Comparison of ENCODE assay signal across 8 cellular contexts in the genomic region with DNA sequence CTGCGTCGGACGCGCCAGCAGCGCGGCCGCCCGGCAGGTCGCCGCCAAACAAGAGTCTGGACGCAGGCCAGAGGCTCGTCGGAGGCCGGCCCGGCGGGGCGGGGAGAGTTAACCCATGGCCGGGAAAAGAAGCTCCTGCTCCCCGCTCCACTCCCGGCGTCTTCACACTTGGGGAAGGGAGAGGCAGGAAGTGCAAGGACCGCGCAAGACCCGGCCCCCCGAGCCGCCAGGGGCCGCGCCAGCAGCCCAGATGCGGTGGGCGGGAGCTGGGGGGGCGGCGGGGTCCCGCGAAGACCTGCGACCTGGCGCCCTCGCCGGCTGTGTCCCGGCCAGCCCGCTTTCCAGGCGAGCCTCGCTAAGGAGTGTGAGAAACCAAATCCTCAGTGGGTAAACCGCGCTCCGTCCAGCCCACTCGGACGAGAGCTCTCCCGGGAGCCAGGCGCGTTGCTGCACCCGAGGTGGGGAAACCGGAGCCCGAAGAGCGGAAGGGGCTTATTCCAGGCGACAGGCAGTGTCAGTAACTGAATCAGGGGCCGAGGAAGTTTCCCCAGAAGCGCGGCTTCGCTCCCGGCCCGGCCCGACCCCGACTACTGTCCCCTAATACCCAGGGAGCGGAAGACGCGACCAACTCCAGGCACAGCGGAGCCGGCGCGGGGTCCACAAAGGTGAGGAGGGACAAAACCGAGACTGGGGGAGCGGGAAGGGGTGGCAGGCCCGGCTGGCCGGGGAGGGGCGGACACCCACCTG. TPM values are rescaled to one million over a fixed set of nuclear protein-coding genes. Genes with fewer than 3 reads are reported as not detected.
A peak's percentile ranks its signal among the peaks of the same experiment; 100 is the strongest.
DNase-seq lines count a peak whose midpoint lies in the region; ATAC-seq and TF ChIP-seq lines count a peak whose summit lies in the region.

No MANE protein-coding gene starts in this region.

- no peaks in the 10 kb centered on the region for H3K9me3 Mint-ChIP-seq in activated CD4-positive, alpha-beta memory T cell treated with anti-CD3 and anti-CD28 coated beads, Interleukin-2, amount 10 ng/mL, durations not matched to agents 7 days and 5 days
- H3K9me3 Mint-ChIP-seq in nephron = no peaks in the 10 kb centered on the region

- POLR2A ChIA-PET in activated CD4-positive, alpha-beta memory T cell treated with anti-CD3 and anti-CD28 coated beads, Interleukin-2, amount 10 ng/mL, durations not matched to agents 7 days and 5 days (lab: Charles Lee) = interaction anchor here (0.6 kb wide), 1 partner anchor 98 kb away, joined by 4 read pairs; no protein-coding TSS in a partner anchor

- H3K4me3 ChIP-seq in GM12864 (ENCODE audit: low read depth, low read length) (peak overlapping the region; percentile 53), fibroblast of the aortic adventitia (ENCODE audit: low read depth, low read length) (peak overlapping the region; percentile 70)

- H3K27me3 Mint-ChIP-seq in activated CD4-positive, alpha-beta memory T cell treated with anti-CD3 and anti-CD28 coated beads, Interleukin-2, amount 10 ng/mL, durations not matched to agents 7 days and 5 days = peaks cover 51% of the 10 kb centered on the region
- peaks cover 6% of the 10 kb centered on the region for H3K27me3 Mint-ChIP-seq in nephron (ENCODE audit: low read depth)

- CTCF ChIA-PET in activated CD4-positive, alpha-beta memory T cell treated with anti-CD3 and anti-CD28 coated beads, Interleukin-2, amount 10 ng/mL, durations not matched to agents 7 days and 5 days (lab: Charles Lee) = interaction anchor here (1.0 to 1.2 kb wide), 3 partner anchors 8 to 70 kb away, joined by 3 read pairs; no protein-coding TSS in a partner anchor

- TF ChIP-seq CTCF in GM12864 (IDR thresholded peaks at IDR 0.05; ENCODE audit: low read depth, low read length, missing control alignments) = no peak
- TF ChIP-seq CTCF in fibroblast of the aortic adventitia (IDR thresholded peaks at IDR 0.05; ENCODE audit: insufficient read depth, low read length) = no peak
- no peak for TF ChIP-seq CTCF in nephron (IDR thresholded peaks at IDR 0.05; ENCODE audit: unreplicated experiment in 3 of 3)

- DNase-seq in GM12864 (ENCODE audit: low read depth) = no peak
- DNase-seq in activated CD4-positive, alpha-beta memory T cell treated with anti-CD3 and anti-CD28 coated beads, Interleukin-2, amount 10 ng/mL, durations not matched to agents 7 days and 5 days = no peak
- peak; percentile 40 for DNase-seq in fibroblast of the aortic adventitia (ENCODE audit: low read depth)
- DNase-seq in globus pallidus (ENCODE audit: low spot score) = no peak
- no peak for DNase-seq in NCI-H524 treated with DMSO at 0.1 percent for 48 hours (lab: John Stamatoyannopoulos, UW)
- DNase-seq in NCI-H446 treated with DMSO at 0.1 percent for 48 hours (lab: John Stamatoyannopoulos, UW) = no peak

- H3K36me3 Mint-ChIP-seq in activated CD4-positive, alpha-beta memory T cell treated with anti-CD3 and anti-CD28 coated beads, Interleukin-2, amount 10 ng/mL, durations not matched to agents 7 days and 5 days (ENCODE audit: low read depth) = no peaks in the 10 kb centered on the region
- H3K36me3 Mint-ChIP-seq in nephron (ENCODE audit: low read depth) = peaks cover 4% of the 10 kb centered on the region

- peak overlapping the region; percentile 48 for H3K4me3 Mint-ChIP-seq in activated CD4-positive, alpha-beta memory T cell treated with anti-CD3 and anti-CD28 coated beads, Interleukin-2, amount 10 ng/mL, durations not matched to agents 7 days and 5 days
- H3K4me3 Mint-ChIP-seq in nephron = peak overlapping the region; percentile 87 to 97 (median 87)

- H3K4me1 Mint-ChIP-seq in activated CD4-positive, alpha-beta memory T cell treated with anti-CD3 and anti-CD28 coated beads, Interleukin-2, amount 10 ng/mL, durations not matched to agents 7 days and 5 days = peaks cover 14% of the 10 kb centered on the region
- H3K4me1 Mint-ChIP-seq in nephron = peaks cover 18% of the 10 kb centered on the region

- peak; percentile 19 for ATAC-seq in HG03045 (IDR thresholded peaks at IDR 0.05; ENCODE audit: unreplicated experiment)

- no peak overlapping the region for H3K27ac Mint-ChIP-seq in activated CD4-positive, alpha-beta memory T cell treated with anti-CD3 and anti-CD28 coated beads, Interleukin-2, amount 10 ng/mL, durations not matched to agents 7 days and 5 days
- peak overlapping the region; percentile 49 to 94 (median 89) for H3K27ac Mint-ChIP-seq in nephron

RNA-seq across cellular contexts. Expression of gene ADAMTS7, which starts 0.7 kb away (rescaled TPM):
- under 1 TPM; 0.35 to 0.43 TPM for total RNA-seq in activated CD4-positive, alpha-beta memory T cell treated with anti-CD3 and anti-CD28 coated beads, Interleukin-2, amount 10 ng/mL, durations not matched to agents 7 days and 5 days
- 7.5 and 11.2 TPM in 2 replicates for total RNA-seq in fibroblast of the aortic adventitia (ENCODE audit: low replicate concordance)
